ENCODE assay signal across 18 cellular contexts in genomic region chr12:28802706-28803438, GRCh38.
"Had no signal": no experiment of that assay in that cellular context is flagged by ENCODE, and none has a peak within 500 bp of the region (broad histone marks: within the 10 kb centered on the region; RNA-seq: fewer than 3 reads in every experiment).

No MANE protein-coding gene starts in this region.

- H3K9me3 ChIP-seq: colonic mucosa had no signal

- H3K27ac ChIP-seq: colonic mucosa, neural progenitor cell had no signal

- H3K27ac Mint-ChIP-seq: activated CD4-positive, alpha-beta T cell treated with anti-CD3 and anti-CD28 coated beads for 36 hours; activated naive CD8-positive, alpha-beta T cell; endodermal cell; memory B cell; naive thymus-derived CD4-positive, alpha-beta T cell; neural progenitor cell; progenitor cell of endocrine pancreas; stimulated activated naive CD8-positive, alpha-beta T cell treated with anti-CD3 and anti-CD28 coated beads, Interleukin-15, amount 100 ng/mL, for 72 hours; T-helper 2 cell treated with Interferon-gamma antibody and Interleukin-4, amounts not matched to agents 5 μg/mL and 100 μg/mL, for 36 hours; type B pancreatic cell had no signal

- H3K4me1 ChIP-seq: colonic mucosa, neural progenitor cell had no signal

- H3K4me1 Mint-ChIP-seq: activated CD4-positive, alpha-beta T cell treated with anti-CD3 and anti-CD28 coated beads for 36 hours; endodermal cell; memory B cell; naive thymus-derived CD4-positive, alpha-beta T cell; neural progenitor cell; stimulated activated naive CD8-positive, alpha-beta T cell treated with anti-CD3 and anti-CD28 coated beads, Interleukin-15, amount 100 ng/mL, for 72 hours had no signal

- H3K36me3 ChIP-seq: colonic mucosa, neural progenitor cell had no signal

- H3K4me3 ChIP-seq: colonic mucosa, neural progenitor cell, skin epidermis had no signal

- H3K27me3 Mint-ChIP-seq: activated CD4-positive, alpha-beta T cell treated with anti-CD3 and anti-CD28 coated beads for 36 hours; activated naive CD8-positive, alpha-beta T cell; progenitor cell of endocrine pancreas; stimulated activated naive CD8-positive, alpha-beta T cell treated with anti-CD3 and anti-CD28 coated beads, Interleukin-15, amount 100 ng/mL, for 72 hours; type B pancreatic cell had no signal

- H3K4me3 Mint-ChIP-seq: activated CD4-positive, alpha-beta T cell treated with anti-CD3 and anti-CD28 coated beads for 36 hours; activated naive CD8-positive, alpha-beta T cell; endodermal cell; memory B cell; naive thymus-derived CD4-positive, alpha-beta T cell; neural progenitor cell; stimulated activated naive CD8-positive, alpha-beta T cell treated with anti-CD3 and anti-CD28 coated beads, Interleukin-15, amount 100 ng/mL, for 72 hours; T-helper 2 cell treated with Interferon-gamma antibody and Interleukin-4, amounts not matched to agents 5 μg/mL and 100 μg/mL, for 36 hours; type B pancreatic cell had no signal

- H3K9me3 Mint-ChIP-seq: memory B cell; neural progenitor cell; stimulated activated naive CD8-positive, alpha-beta T cell treated with anti-CD3 and anti-CD28 coated beads, Interleukin-15, amount 100 ng/mL, for 72 hours; T-helper 2 cell treated with Interferon-gamma antibody and Interleukin-4, amounts not matched to agents 5 μg/mL and 100 μg/mL, for 36 hours; type B pancreatic cell had no signal

- H3K36me3 Mint-ChIP-seq: activated naive CD8-positive, alpha-beta T cell; memory B cell; naive thymus-derived CD4-positive, alpha-beta T cell; neural progenitor cell; type B pancreatic cell had no signal

- ATAC-seq: activated CD4-positive, alpha-beta T cell treated with anti-CD3 and anti-CD28 coated beads for 36 hours; naive thymus-derived CD4-positive, alpha-beta T cell; stimulated activated naive CD8-positive, alpha-beta T cell treated with anti-CD3 and anti-CD28 coated beads, Interleukin-15, amount 100 ng/mL, for 72 hours had no signal

- DNase-seq: activated CD4-positive, alpha-beta T cell treated with anti-CD3 and anti-CD28 coated beads for 36 hours; activated CD4-positive, alpha-beta T cell treated with anti-CD3 and anti-CD28 coated beads, Interleukin-2, amount 50 U/mL, for 48 hours; amniotic stem cell; central memory CD4-positive, alpha-beta T cell; colonic mucosa; endodermal cell; hypothalamus; kidney glomerular epithelial cell; naive thymus-derived CD4-positive, alpha-beta T cell; stimulated activated CD4-positive, alpha-beta T cell treated with anti-CD3 and anti-CD28 coated beads, Interleukin-2, amount 100 ng/mL, for 48 hours; stimulated activated naive CD8-positive, alpha-beta T cell treated with anti-CD3 and anti-CD28 coated beads, Interleukin-15, amount 100 ng/mL, for 72 hours had no signal

- H3K27me3 ChIP-seq: colonic mucosa, neural progenitor cell had no signal
